Comparison of ENCODE assay signal across 8 cellular contexts in the genomic region with DNA sequence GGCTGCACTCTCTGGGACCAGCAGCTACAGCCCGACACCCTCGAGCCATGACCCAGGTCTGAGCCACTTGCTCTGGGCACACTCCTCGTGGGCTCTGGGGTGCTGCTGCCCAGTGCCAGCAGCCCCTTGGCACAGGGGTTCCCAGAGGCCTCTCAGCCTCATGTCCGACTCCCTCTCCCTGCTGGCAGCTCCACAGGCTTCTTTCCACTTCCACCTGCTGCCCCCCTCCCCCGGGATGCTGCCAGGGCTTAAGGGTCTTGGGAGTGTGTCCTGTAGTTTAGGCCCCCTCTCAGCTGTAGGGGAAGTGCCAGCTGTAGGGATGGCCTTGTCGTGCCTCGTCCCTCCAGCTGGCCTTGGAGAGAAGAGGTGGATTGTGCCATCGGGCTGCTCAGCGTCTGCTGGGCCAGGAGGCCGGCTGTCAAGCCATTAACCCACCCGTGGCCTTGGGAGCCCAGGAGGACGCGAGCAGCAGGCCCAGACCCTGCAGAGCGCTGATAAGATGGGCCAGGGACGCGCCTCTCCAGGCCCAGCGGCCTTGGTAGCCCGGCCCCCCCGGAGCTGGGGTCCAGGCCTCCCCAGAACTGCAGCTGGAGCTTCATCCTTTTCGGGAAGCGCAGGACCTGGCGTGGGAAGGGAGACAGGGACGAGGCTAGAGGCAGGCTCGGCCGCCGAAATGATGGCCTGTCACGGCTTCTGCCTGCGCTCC. TPM values are rescaled to one million over a fixed set of nuclear protein-coding genes. Genes with fewer than 3 reads are reported as not detected.
DNase-seq lines count a peak whose midpoint lies in the region; ATAC-seq and TF ChIP-seq lines count a peak whose summit lies in the region.

No MANE protein-coding gene starts in this region.

- no peaks in the 10 kb centered on the region for H3K27me3 Mint-ChIP-seq in stimulated activated naive CD8-positive, alpha-beta T cell treated with anti-CD3 and anti-CD28 coated beads, Interleukin-15, amount 100 ng/mL, for 72 hours

- POLR2A ChIA-PET in IMR-90 (lab: Charles Lee; ENCODE audit: unreplicated experiment) = no interaction called here

- no peak for TF ChIP-seq CTCF in IMR-90 (conservative IDR thresholded peaks at IDR 0.05; ENCODE audit: low read depth, low read length)

- peak overlapping the region; percentile 64 for H3K27ac ChIP-seq in IMR-90 (ENCODE audit: insufficient read depth, low read length)
- peak overlapping the region; percentile 88 for H3K27ac ChIP-seq in angular gyrus (ENCODE audit: low read depth, low read length)
- H3K27ac ChIP-seq in iPS-20b (ENCODE audit: low read length) = no peak overlapping the region

- CTCF ChIA-PET in IMR-90 (lab: Yijun Ruan, JAX) = no interaction called here

- H4K5ac ChIP-seq in IMR-90 (ENCODE audit: low read depth, low read length) = no peak overlapping the region; the same call in 1 of the 2 replicates

- no peak overlapping the region for H2BK120ac ChIP-seq in IMR-90 (ENCODE audit: low read depth, low read length)

- dilution Hi-C loops in IMR-90 (cut with HindIII; ENCODE audit: low sequenced_read_pairs, unreplicated experiment) = no loop called here

- H3K23ac ChIP-seq in IMR-90 (ENCODE audit: low read depth, low read length) = no peak overlapping the region

- H2AK5ac ChIP-seq in IMR-90 (ENCODE audit: low read depth, low read length) = no peak overlapping the region

- WGBS in IMR-90 (ENCODE audit: extremely low coverage in 2 of 2, insufficient read length in 1 of 2), 2 experiments = 57% methylated on average over 12 of the region's 28 CpGs; no CpG with 5 or more reads in 1 of the 2 experiments

- no peak overlapping the region for H3K14ac ChIP-seq in IMR-90 (replicated peaks; ENCODE audit: low read depth, low read length)

- no peak overlapping the region for H4K91ac ChIP-seq in IMR-90 (ENCODE audit: insufficient read depth, low read depth, low read length)

- H3K56ac ChIP-seq in IMR-90 (ENCODE audit: extremely low read depth, insufficient read depth, low read length) = peak overlapping the region; percentile 11; the same call in 1 of the 2 replicates

- BruUV-seq in IMR-90 (replicated peaks; lab: Mats Ljungman, UMichigan) = no TSS peak

- peak overlapping the region; percentile 91 for H2AFZ ChIP-seq in IMR-90 (replicated peaks; ENCODE audit: low read length, poor library complexity)

- H3K9me3 ChIP-seq in IMR-90 (ENCODE audit: control insufficient read depth, insufficient read depth, low read length) (no peaks in the 10 kb centered on the region; the same call in 1 of the 2 replicates), iPS-20b (ENCODE audit: insufficient read depth, low read depth, low read length) (no peaks in the 10 kb centered on the region)

- H2BK5ac ChIP-seq in IMR-90 (ENCODE audit: low read depth, low read length, poor library complexity, severe bottlenecking) = peak overlapping the region; percentile 7

- H3K9ac ChIP-seq in IMR-90 (ENCODE audit: low read depth, low read length) = peak overlapping the region; percentile 58
- H3K9ac ChIP-seq in iPS-20b (ENCODE audit: low read depth, low read length) = peak overlapping the region; percentile 77; the same call in 1 of the 2 replicates

- TF ChIP-seq POLR2A in IMR-90 (IDR thresholded peaks at IDR 0.05; ENCODE audit: low read depth, low read length) = no peak

- H3K4me3 Mint-ChIP-seq in stimulated activated naive CD8-positive, alpha-beta T cell treated with anti-CD3 and anti-CD28 coated beads, Interleukin-15, amount 100 ng/mL, for 72 hours = peak overlapping the region; percentile 79 to 80

- no peak overlapping the region for H3K18ac ChIP-seq in IMR-90 (ENCODE audit: low read depth, low read length)

- no peaks in the 10 kb centered on the region for H3K9me3 Mint-ChIP-seq in stimulated activated naive CD8-positive, alpha-beta T cell treated with anti-CD3 and anti-CD28 coated beads, Interleukin-15, amount 100 ng/mL, for 72 hours

- no peak overlapping the region for H3K27ac Mint-ChIP-seq in stimulated activated naive CD8-positive, alpha-beta T cell treated with anti-CD3 and anti-CD28 coated beads, Interleukin-15, amount 100 ng/mL, for 72 hours

- H3K4ac ChIP-seq in IMR-90 (ENCODE audit: low read depth, low read length) = no peak overlapping the region; the same call in 1 of the 2 replicates

- peaks cover 17% of the 10 kb centered on the region; the same call in 1 of the 2 replicates for H3K9me1 ChIP-seq in IMR-90 (ENCODE audit: insufficient read depth, low read length)

- H2BK20ac ChIP-seq in IMR-90 (ENCODE audit: low read depth, low read length) = no peak overlapping the region

- H3K4me2 ChIP-seq in IMR-90 (ENCODE audit: low read depth, low read length) = peak overlapping the region; percentile 38

- intact Hi-C loops in IMR-90 (cut with micrococcal nuclease) = no loop called here

- ATAC-seq in IMR-90 (ENCODE audit: low read depth) = peak; percentile 5
- no peak for ATAC-seq in stimulated activated naive CD8-positive, alpha-beta T cell treated with anti-CD3 and anti-CD28 coated beads, Interleukin-15, amount 100 ng/mL, for 72 hours
- no peak for ATAC-seq in GM21825 (IDR thresholded peaks at IDR 0.05; ENCODE audit: unreplicated experiment)

- H3K4me1 ChIP-seq in IMR-90 (ENCODE audit: control insufficient read depth, insufficient read depth, low read length) (peaks cover 3% of the 10 kb centered on the region; the same call in 1 of the 2 replicates), iPS-20b (ENCODE audit: insufficient read depth, low read length) (no peaks in the 10 kb centered on the region)

- H3K27me3 ChIP-seq in IMR-90 (ENCODE audit: control insufficient read depth, insufficient read depth, low read length) (peaks cover 3% of the 10 kb centered on the region; the same call in 1 of the 2 replicates), iPS-20b (ENCODE audit: insufficient read depth, low read length) (peaks cover 11% of the 10 kb centered on the region)

- in situ Hi-C loops in IMR-90 (cut with MboI; ENCODE audit: low sequenced_read_pairs) = no loop called here

- H3K36me3 ChIP-seq in IMR-90 (ENCODE audit: control insufficient read depth, insufficient read depth, low read length) (no peaks in the 10 kb centered on the region), iPS-20b (ENCODE audit: insufficient read depth, low read depth, low read length) (no peaks in the 10 kb centered on the region)

- DNase-seq in IMR-90 (no peak), cerebellar nuclear complex (lab: John Stamatoyannopoulos, UW) (no peak), NCI-H748 treated with DMSO at 0.1 percent for 48 hours (lab: John Stamatoyannopoulos, UW) (no peak)
- DNase-seq in stimulated activated naive CD8-positive, alpha-beta T cell treated with anti-CD3 and anti-CD28 coated beads, Interleukin-15, amount 100 ng/mL, for 72 hours = no peak
- DNase-seq in stimulated activated CD4-positive, alpha-beta T cell treated with anti-CD3 and anti-CD28 coated beads, Interleukin-2, amount 100 ng/mL, for 24 hours = no peak

- TF ChIP-seq RAD21 in IMR-90 (IDR thresholded peaks at IDR 0.05; ENCODE audit: low read length) = no peak

- H4K8ac ChIP-seq in IMR-90 (ENCODE audit: low read depth in 2 of 2, low read length in 2 of 2) = peak overlapping the region in 1 of 2 experiments; percentile 35; a peak in 2 of 4 replicates

- H3K79me1 ChIP-seq in IMR-90 (ENCODE audit: low read depth in 1 of 2, low read length in 2 of 2) = peaks cover 6 to 11% of the 10 kb centered on the region in 2 experiments; a peak in 2 of 4 replicates

- H3K4me3 ChIP-seq in IMR-90 (ENCODE audit: insufficient read depth, low read depth, low read length) (peak overlapping the region; percentile 95), iPS-20b (ENCODE audit: low read length) (peak overlapping the region; percentile 76; the same call in 1 of the 2 replicates)

- peak overlapping the region; percentile 47 for H2AK9ac ChIP-seq in IMR-90 (replicated peaks; ENCODE audit: low read depth, low read length, poor library complexity)

- no peaks in the 10 kb centered on the region for H4K20me1 ChIP-seq in IMR-90 (ENCODE audit: insufficient read depth, low read length)

- no peak overlapping the region for H2BK15ac ChIP-seq in IMR-90 (ENCODE audit: low read depth, low read length)

- H3K4me1 Mint-ChIP-seq in stimulated activated naive CD8-positive, alpha-beta T cell treated with anti-CD3 and anti-CD28 coated beads, Interleukin-15, amount 100 ng/mL, for 72 hours = peaks cover 29% of the 10 kb centered on the region

TF ChIP-seq in IMR-90, 13 proteins besides CTCF, POLR2A, EP300 and RAD21 (continues in another document):
- TF ChIP-seq SMC3 (IDR thresholded peaks at IDR 0.05; ENCODE audit: low read depth, low read length) (no peak), MXI1 (IDR thresholded peaks at IDR 0.05; ENCODE audit: borderline replicate concordance, low read depth, low read length) (no peak)
- TF ChIP-seq, protein P1, sequence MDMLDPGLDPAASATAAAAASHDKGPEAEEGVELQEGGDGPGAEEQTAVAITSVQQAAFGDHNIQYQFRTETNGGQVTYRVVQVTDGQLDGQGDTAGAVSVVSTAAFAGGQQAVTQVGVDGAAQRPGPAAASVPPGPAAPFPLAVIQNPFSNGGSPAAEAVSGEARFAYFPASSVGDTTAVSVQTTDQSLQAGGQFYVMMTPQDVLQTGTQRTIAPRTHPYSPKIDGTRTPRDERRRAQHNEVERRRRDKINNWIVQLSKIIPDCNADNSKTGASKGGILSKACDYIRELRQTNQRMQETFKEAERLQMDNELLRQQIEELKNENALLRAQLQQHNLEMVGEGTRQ (IDR thresholded peaks at IDR 0.05; ENCODE audit: low read depth, low read length) = no peak
- TF ChIP-seq, protein P2, sequence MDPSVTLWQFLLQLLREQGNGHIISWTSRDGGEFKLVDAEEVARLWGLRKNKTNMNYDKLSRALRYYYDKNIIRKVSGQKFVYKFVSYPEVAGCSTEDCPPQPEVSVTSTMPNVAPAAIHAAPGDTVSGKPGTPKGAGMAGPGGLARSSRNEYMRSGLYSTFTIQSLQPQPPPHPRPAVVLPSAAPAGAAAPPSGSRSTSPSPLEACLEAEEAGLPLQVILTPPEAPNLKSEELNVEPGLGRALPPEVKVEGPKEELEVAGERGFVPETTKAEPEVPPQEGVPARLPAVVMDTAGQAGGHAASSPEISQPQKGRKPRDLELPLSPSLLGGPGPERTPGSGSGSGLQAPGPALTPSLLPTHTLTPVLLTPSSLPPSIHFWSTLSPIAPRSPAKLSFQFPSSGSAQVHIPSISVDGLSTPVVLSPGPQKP (IDR thresholded peaks at IDR 0.05; ENCODE audit: borderline replicate concordance, low read depth, low read length) = no peak

RNA-seq across cellular contexts. Expression of a gene that starts 1.0 kb away (rescaled TPM):
- total RNA-seq in IMR-90 (2012; rRNA removed) = 3.6 and 6.3 TPM in 2 replicates
- 2.3 and 2.7 TPM in 2 replicates for polyA plus RNA-seq in IMR-90 (2012; rRNA removed)
- 1.1 and 1.4 TPM in 2 replicates for polyA plus RNA-seq in IMR-90 (2012; cell fraction: cytosol; rRNA removed)
- polyA plus RNA-seq in IMR-90 (2012; cell fraction: nucleus; rRNA removed; ENCODE audit: low replicate concordance) = 0.28 and 0.57 TPM in 2 replicates

RNA-seq across cellular contexts. Expression of a gene that starts 44.1 kb away (rescaled TPM):
- total RNA-seq in IMR-90 (2012; rRNA removed) = 5.8 and 5.9 TPM in 2 replicates
- polyA plus RNA-seq in IMR-90 (2012; rRNA removed) = 1.3 and 1.4 TPM in 2 replicates
- 0.45 and 0.74 TPM in 2 replicates for polyA plus RNA-seq in IMR-90 (2012; cell fraction: cytosol; rRNA removed)
- 0.63 and 2.5 TPM in 2 replicates for polyA plus RNA-seq in IMR-90 (2012; cell fraction: nucleus; rRNA removed; ENCODE audit: low replicate concordance)

RNA-seq across cellular contexts. Expression of a gene that starts 49.2 kb away (rescaled TPM):
- total RNA-seq in IMR-90 (2012; rRNA removed) = not detected in 2 replicates
- polyA plus RNA-seq in IMR-90 (2012; rRNA removed) = not detected in 2 replicates
- not detected in 2 replicates for polyA plus RNA-seq in IMR-90 (2012; cell fraction: cytosol; rRNA removed)
- polyA plus RNA-seq in IMR-90 (2012; cell fraction: nucleus; rRNA removed; ENCODE audit: low replicate concordance) = not detected in 2 replicates
